In the genomic region with DNA sequence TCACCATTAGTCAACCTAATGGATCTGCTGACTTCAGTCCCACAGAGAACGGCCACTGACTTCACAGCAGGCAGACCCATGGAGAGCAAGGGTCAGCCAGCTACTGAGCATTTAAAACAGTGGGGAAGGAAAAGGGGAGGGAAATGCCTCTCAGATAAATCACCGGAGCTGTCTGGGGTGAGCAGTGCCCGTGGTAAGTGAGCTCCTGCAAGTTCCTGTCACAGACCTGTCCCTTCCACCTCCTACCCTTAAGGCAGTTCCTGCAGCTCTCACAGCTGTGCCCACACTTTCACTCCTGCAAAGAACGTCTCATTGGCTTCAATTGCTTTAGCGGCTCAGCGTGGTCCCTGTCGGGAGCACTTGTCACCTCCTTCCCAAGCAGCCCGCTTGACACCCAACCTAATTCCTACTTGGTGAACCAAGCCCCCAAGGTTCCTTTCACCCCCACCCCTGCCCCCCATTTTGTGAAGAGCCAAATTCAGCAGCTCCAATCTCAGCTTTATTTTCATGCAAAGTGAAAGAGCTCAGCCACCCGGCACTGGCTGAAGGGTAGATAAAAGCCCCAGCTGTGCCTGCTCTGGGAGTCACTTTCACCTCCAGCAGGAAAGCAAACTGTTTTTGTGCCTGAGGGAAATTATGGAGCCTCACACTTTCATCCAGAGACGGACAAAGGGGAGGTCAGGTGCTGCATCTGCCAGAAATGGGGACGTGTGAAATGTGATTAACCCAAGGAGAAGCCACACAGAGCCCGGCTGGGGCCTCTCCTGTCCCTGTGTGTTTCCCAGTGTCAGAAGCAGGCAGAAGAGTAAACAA, we compare ENCODE assay signal across 8 cellular contexts.
DNase-seq lines count a peak whose midpoint lies in the region; ATAC-seq and TF ChIP-seq lines count a peak whose summit lies in the region.

No MANE protein-coding gene starts in this region.

- H3K36me3 Mint-ChIP-seq in activated naive CD4-positive, alpha-beta T cell treated with anti-CD3 and anti-CD28 coated beads for 36 hours (ENCODE audit: low read depth): peaks cover 3% of the 10 kb centered on the region
- no peaks in the 10 kb centered on the region for H3K36me3 Mint-ChIP-seq in T-cell
- no peaks in the 10 kb centered on the region for H3K36me3 Mint-ChIP-seq in osteocyte (ENCODE audit: unreplicated experiment)

- H3K4me1 Mint-ChIP-seq in activated naive CD4-positive, alpha-beta T cell treated with anti-CD3 and anti-CD28 coated beads for 36 hours (ENCODE audit: low read depth): peaks cover 18% of the 10 kb centered on the region
- H3K4me1 Mint-ChIP-seq in T-cell (peaks cover 14 to 25% (median 22%) of the 10 kb centered on the region in 3 donors), osteocyte (ENCODE audit: unreplicated experiment) (peaks cover 23% of the 10 kb centered on the region)

- POLR2A ChIA-PET in T-cell (lab: Charles Lee): interaction anchor here (0.5 to 0.7 kb wide), 4 partner anchors 10 to 1047 kb away, joined by 3 to 4 read pairs (median 4); no protein-coding TSS in a partner anchor

- H3K9me3 Mint-ChIP-seq in activated naive CD4-positive, alpha-beta T cell treated with anti-CD3 and anti-CD28 coated beads for 36 hours: peaks cover 13% of the 10 kb centered on the region
- H3K9me3 Mint-ChIP-seq in T-cell (peaks cover 2 to 25% (median 21%) of the 10 kb centered on the region in 3 donors), osteocyte (ENCODE audit: unreplicated experiment) (peaks cover 9% of the 10 kb centered on the region)

- peaks cover 2% of the 10 kb centered on the region for H3K27me3 Mint-ChIP-seq in activated naive CD4-positive, alpha-beta T cell treated with anti-CD3 and anti-CD28 coated beads for 36 hours (ENCODE audit: low read depth)
- H3K27me3 Mint-ChIP-seq in T-cell (peaks cover 0 to 16% of the 10 kb centered on the region in 2 donors), osteocyte (ENCODE audit: unreplicated experiment) (peaks cover 9% of the 10 kb centered on the region)

- peak; percentile 75 for ATAC-seq in HG03432 (IDR thresholded peaks at IDR 0.05; ENCODE audit: unreplicated experiment)
- peak; percentile 76 to 87 (median 83) for ATAC-seq in T-cell (replicated peaks in 1 of 4)

- TF ChIP-seq CTCF in osteocyte (IDR thresholded peaks at IDR 0.05): no peak

- DNase-seq in activated naive CD4-positive, alpha-beta T cell treated with anti-CD3 and anti-CD28 coated beads for 36 hours: peak; percentile 41
- no peak for DNase-seq in activated naive CD4-positive, alpha-beta T cell treated with anti-CD3 and anti-CD28 coated beads, Interleukin-2, amount 50 U/mL, for 16 hours
- DNase-seq in T-cell (peak in 8 of 34 experiments; percentile 0 to 20 (median 5)), germinal center (ENCODE audit: low spot score) (peak; percentile 4), osteocyte (ENCODE audit: extremely low spot score, unreplicated experiment) (no peak), NCI-H2196 (lab: John Stamatoyannopoulos, UW; ENCODE audit: unreplicated experiment) (no peak), SIG-M5 (lab: John Stamatoyannopoulos, UW) (no peak)

- CTCF ChIA-PET in activated naive CD4-positive, alpha-beta T cell treated with anti-CD3 and anti-CD28 coated beads for 36 hours (lab: Charles Lee): interaction anchor here (0.7 kb wide), 2 partner anchors 430 to 873 kb away, joined by 4 read pairs; no protein-coding TSS in a partner anchor
- CTCF ChIA-PET in T-cell (lab: Charles Lee): interaction anchor here in 1 of 2 donors (0.6 kb wide), 1 partner anchor 185 kb away, joined by 5 read pairs; no protein-coding TSS in a partner anchor

- H3K27ac Mint-ChIP-seq in activated naive CD4-positive, alpha-beta T cell treated with anti-CD3 and anti-CD28 coated beads for 36 hours: no peak overlapping the region
- H3K27ac Mint-ChIP-seq in T-cell (peak overlapping the region in 1 of 2 donors; percentile 65), osteocyte (ENCODE audit: unreplicated experiment) (peak overlapping the region; percentile 53)

- intact Hi-C loops in activated naive CD4-positive, alpha-beta T cell treated with anti-CD3 and anti-CD28 coated beads for 36 hours (cut with micrococcal nuclease): no loop called here

- H3K4me3 Mint-ChIP-seq in activated naive CD4-positive, alpha-beta T cell treated with anti-CD3 and anti-CD28 coated beads for 36 hours: peak overlapping the region; percentile 72
- H3K4me3 Mint-ChIP-seq in T-cell (peak overlapping the region; percentile 76 to 85 (median 80)), osteocyte (ENCODE audit: unreplicated experiment) (peak overlapping the region; percentile 71)

Comparison
In these comparisons a context has a peak if more than half of its experiments do, and no peak if none do; other contexts are left out.
1. DNase-seq: peak in activated naive CD4-positive, alpha-beta T cell treated with anti-CD3 and anti-CD28 coated beads for 36 hours (single experiment) and germinal center (single experiment); none in activated naive CD4-positive, alpha-beta T cell treated with anti-CD3 and anti-CD28 coated beads, Interleukin-2, amount 50 U/mL, for 16 hours (single experiment), osteocyte (single experiment), NCI-H2196 (single experiment) and SIG-M5 (single experiment).
2. Peak in every context shown above with its lines, with median percentiles within 50 percentile points of each other: H3K4me3 Mint-ChIP-seq.